Comparison of ENCODE assay signal across 6 cellular contexts in genomic region chr1:155893389-155894142, GRCh38. TPM values are rescaled to one million over a fixed set of nuclear protein-coding genes. Genes with fewer than 3 reads are reported as not detected.
DNase-seq lines count a peak whose midpoint lies in the region; ATAC-seq and TF ChIP-seq lines count a peak whose summit lies in the region.

No MANE protein-coding gene starts in this region.

- H3K36me3 ChIP-seq in upper lobe of right lung: peaks cover 28% of the 10 kb centered on the region

- peaks cover 12% of the 10 kb centered on the region for H3K4me1 ChIP-seq in upper lobe of right lung

- DNase-seq in AG04450 (ENCODE audit: low read depth, low spot score) (peak; percentile 49), RPMI8226 (peak; percentile 36), glomerular visceral epithelial cell (ENCODE audit: extremely low spot score) (peak; percentile 76), upper lobe of right lung (no peak)

- H3K4me3 ChIP-seq in AG04450 (ENCODE audit: low read depth, low read length) (no peak overlapping the region), upper lobe of right lung (no peak overlapping the region)

- H3K9me3 ChIP-seq in AG04450 (ENCODE audit: control insufficient read depth, insufficient read depth, low read length) (no peaks in the 10 kb centered on the region), upper lobe of right lung (no peaks in the 10 kb centered on the region)

- intact Hi-C loops in upper lobe of right lung (cut with DNase I): no loop called here

- CTCF ChIA-PET in AG04450 (lab: Charles Lee): no interaction called here

- ATAC-seq in upper lobe of right lung (peak; percentile 65), HG02798 (IDR thresholded peaks at IDR 0.05; ENCODE audit: poor library complexity, unreplicated experiment) (no peak), HG02852 (IDR thresholded peaks at IDR 0.05; ENCODE audit: unreplicated experiment) (no peak)

- peak overlapping the region; percentile 85 for H3K27ac ChIP-seq in AG04450 (ENCODE audit: low read depth, low read length)
- H3K27ac ChIP-seq in upper lobe of right lung: peak overlapping the region; percentile 56

- POLR2A ChIA-PET in AG04450 (lab: Yijun Ruan, JAX): interaction anchor here (0.6 to 2.4 kb wide), 6 partner anchors 8 to 607 kb away, joined by 3 to 13 read pairs (median 4); partner anchors contain the start of genes MEF2D and SYT11

- no peak for TF ChIP-seq CTCF in AG04450 (IDR thresholded peaks at IDR 0.05; ENCODE audit: low read depth, low read length)
- TF ChIP-seq CTCF in upper lobe of right lung (IDR thresholded peaks at IDR 0.05): no peak

- H3K27me3 ChIP-seq in AG04450 (ENCODE audit: control insufficient read depth, insufficient read depth, low read length) (no peaks in the 10 kb centered on the region), upper lobe of right lung (no peaks in the 10 kb centered on the region)

RNA-seq across cellular contexts. Expression of gene RIT1, which starts 17.6 kb away (rescaled TPM):
- 56.4 and 65.2 TPM in 2 replicates for polyA plus RNA-seq in AG04450 (2011; rRNA removed)
- 61.1 and 69.2 TPM in 2 replicates for polyA minus RNA-seq in AG04450 (2011; rRNA and poly(A)+ RNA removed)
- 49.9 TPM for total RNA-seq in upper lobe of right lung

RNA-seq across cellular contexts. Expression of gene SYT11, which starts 34.2 kb away (rescaled TPM):
- 44.8 and 49.0 TPM in 2 replicates for polyA plus RNA-seq in AG04450 (2011; rRNA removed)
- polyA minus RNA-seq in AG04450 (2011; rRNA and poly(A)+ RNA removed): 52.2 and 55.1 TPM in 2 replicates
- total RNA-seq in upper lobe of right lung: 8.9 TPM

RNA-seq across cellular contexts. Expression of gene GON4L, which starts 36.6 kb away (rescaled TPM):
- polyA plus RNA-seq in AG04450 (2011; rRNA removed): 22.3 and 24.5 TPM in 2 replicates
- polyA minus RNA-seq in AG04450 (2011; rRNA and poly(A)+ RNA removed): 38.8 and 43.6 TPM in 2 replicates
- total RNA-seq in upper lobe of right lung: 49.5 TPM

RNA-seq across cellular contexts. Expression of gene KHDC4, which starts 40.6 kb away (rescaled TPM):
- polyA plus RNA-seq in AG04450 (2011; rRNA removed): 34.9 and 39.0 TPM in 2 replicates
- polyA minus RNA-seq in AG04450 (2011; rRNA and poly(A)+ RNA removed): 47.4 and 53.0 TPM in 2 replicates
- 40.1 TPM for total RNA-seq in upper lobe of right lung

RNA-seq across cellular contexts. Expression of gene RXFP4, which starts 47.9 kb away (rescaled TPM):
- not detected in 2 replicates for polyA plus RNA-seq in AG04450 (2011; rRNA removed)
- not detected in 2 replicates for polyA minus RNA-seq in AG04450 (2011; rRNA and poly(A)+ RNA removed)
- not detected for total RNA-seq in upper lobe of right lung
